In the genomic region with DNA sequence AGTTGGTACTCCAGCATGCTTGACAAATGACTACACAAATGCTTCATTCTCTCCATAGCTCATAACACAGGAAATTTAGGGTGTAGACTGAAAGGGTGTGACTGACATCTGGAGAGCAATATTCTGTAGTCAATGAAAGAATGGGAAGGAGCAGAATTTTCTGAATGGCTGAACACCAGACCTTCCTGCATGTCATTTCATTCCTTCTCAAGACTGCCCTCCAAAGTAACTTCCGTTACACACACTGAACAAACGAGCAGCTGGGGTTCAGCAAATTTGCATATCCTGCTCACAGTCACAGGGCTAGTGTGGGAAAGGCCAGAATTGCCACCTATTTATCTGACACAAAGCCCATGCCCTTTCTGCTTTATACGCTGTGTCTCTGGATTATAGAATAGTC, we compare ENCODE assay signal across 9 cellular contexts.
DNase-seq lines count a peak whose midpoint lies in the region; ATAC-seq lines count a peak whose summit lies in the region.
"Had no signal": no experiment of that assay in that cellular context is flagged by ENCODE, and none has a peak within 500 bp of the region (broad histone marks: within the 10 kb centered on the region; RNA-seq: fewer than 3 reads in every experiment).

No MANE protein-coding gene starts in this region.

- peak; percentile 14 for DNase-seq in iPS-NIHi11 (ENCODE audit: low spot score)
- no peak for DNase-seq in NCI-H2107 treated with DMSO at 0.1 percent for 48 hours (lab: John Stamatoyannopoulos, UW; ENCODE audit: unreplicated experiment)
- no peak for DNase-seq in iPS-NIHi7 (ENCODE audit: extremely low spot score)
- DNase-seq in NOMO-1 (lab: John Stamatoyannopoulos, UW; ENCODE audit: unreplicated experiment in 2 of 2) = no peak
- DNase-seq in mucosa of gallbladder (ENCODE audit: low spot score) = no peak
- DNase-seq: T-helper 2 cell had no signal

- peak; percentile 100 for ATAC-seq in GM18517 (IDR thresholded peaks at IDR 0.05; ENCODE audit: unreplicated experiment)
- ATAC-seq in GM21515 (IDR thresholded peaks at IDR 0.05; ENCODE audit: unreplicated experiment) = peak; percentile 100
- ATAC-seq in HG03280 (IDR thresholded peaks at IDR 0.05; ENCODE audit: unreplicated experiment) = peak; percentile 100
